21 cellular contexts compared by ENCODE assay signal in genomic region chr10:77139145-77139692, GRCh38.
"Had no signal": no experiment of that assay in that cellular context is flagged by ENCODE, and none has a peak within 500 bp of the region (broad histone marks: within the 10 kb centered on the region; RNA-seq: fewer than 3 reads in every experiment).

No MANE protein-coding gene starts in this region.

- H3K4me1 ChIP-seq: pancreas had no signal

- H3K4me3 ChIP-seq: dorsolateral prefrontal cortex, gastroesophageal sphincter, heart left ventricle, mucosa of descending colon, pancreas, smooth muscle cell had no signal

- H3K27me3 ChIP-seq: dorsolateral prefrontal cortex, gastroesophageal sphincter, pancreas had no signal

- FAIRE-seq: bronchial epithelial cell, pancreas had no signal

- H3K9me3 ChIP-seq: gastroesophageal sphincter, heart left ventricle, mucosa of descending colon, pancreas had no signal

- DNase-seq: activated B cell treated with CpG ODN at 0.5 μM for 24 hours; activated CD4-positive, alpha-beta T cell treated with anti-CD3 and anti-CD28 coated beads for 48 hours; activated CD8-positive, alpha-beta T cell treated with anti-CD3 and anti-CD28 coated beads for 36 hours; activated naive CD4-positive, alpha-beta T cell treated with anti-CD3 and anti-CD28 coated beads, Interleukin-2, amount 50 U/mL, for 16 hours; activated T-cell treated with anti-CD3 and anti-CD28 coated beads, Interleukin-2, amount 50 U/mL, for 4 hours; dorsolateral prefrontal cortex; endodermal cell; heart left ventricle; kidney glomerular epithelial cell; mucosa of descending colon; naive B cell; pancreas; stimulated activated CD4-positive, alpha-beta T cell treated with anti-CD3 and anti-CD28 coated beads, Interleukin-4, amount 100 ng/mL, for 1 hour; stimulated activated naive CD8-positive, alpha-beta T cell treated with anti-CD3 and anti-CD28 coated beads, Interleukin-15, amount 100 ng/mL, for 72 hours; T-cell; T-helper 9 cell had no signal

- H3K36me3 ChIP-seq: gastroesophageal sphincter, heart left ventricle, pancreas had no signal

- H3K27ac ChIP-seq: epithelial cell of prostate, heart left ventricle, pancreas had no signal

- ATAC-seq: activated CD8-positive, alpha-beta T cell treated with anti-CD3 and anti-CD28 coated beads for 36 hours; activated T-cell treated with anti-CD3 and anti-CD28 coated beads, Interleukin-2, amount 50 U/mL, for 4 hours; gastroesophageal sphincter; heart left ventricle; mucosa of descending colon; pancreas; sciatic nerve; stimulated activated naive CD8-positive, alpha-beta T cell treated with anti-CD3 and anti-CD28 coated beads, Interleukin-15, amount 100 ng/mL, for 72 hours; T-cell had no signal

- H3K4me2 ChIP-seq: smooth muscle cell had no signal
